ENCODE assay signal across 12 cellular contexts in genomic region chr1:36256558-36257374, GRCh38. TPM values are rescaled to one million over a fixed set of nuclear protein-coding genes. Genes with fewer than 3 reads are reported as not detected.
DNase-seq lines count a peak whose midpoint lies in the region; ATAC-seq and TF ChIP-seq lines count a peak whose summit lies in the region.
"Had no signal": no experiment of that assay in that cellular context is flagged by ENCODE, and none has a peak within 500 bp of the region (broad histone marks: within the 10 kb centered on the region; RNA-seq: fewer than 3 reads in every experiment).

No MANE protein-coding gene starts in this region.

- intact Hi-C loops in activated CD8-positive, alpha-beta T cell treated with anti-CD3 and anti-CD28 coated beads for 36 hours (cut with micrococcal nuclease) = no loop called here

- H3K9me3 Mint-ChIP-seq in activated CD8-positive, alpha-beta T cell treated with anti-CD3 and anti-CD28 coated beads for 36 hours = no peaks in the 10 kb centered on the region
- no peaks in the 10 kb centered on the region for H3K9me3 Mint-ChIP-seq in activated CD8-positive, alpha-beta T cell treated with anti-CD3 and anti-CD28 coated beads, Interleukin-2, amount 10 ng/mL, durations not matched to agents 7 days and 5 days (ENCODE audit: insufficient read depth)
- H3K9me3 Mint-ChIP-seq: dendritic cell treated with granulocyte-macrophage colony-stimulating factor and Interleukin-4, amounts not matched to agents 40 ng/mL and 50 ng/mL, for 4 days; T-helper 2 cell treated with Interferon-gamma antibody and Interleukin-4, amounts not matched to agents 5 μg/mL and 100 μg/mL, for 36 hours had no signal

- peaks cover 50% of the 10 kb centered on the region for H3K4me1 Mint-ChIP-seq in activated CD8-positive, alpha-beta T cell treated with anti-CD3 and anti-CD28 coated beads for 36 hours (ENCODE audit: low read depth)
- H3K4me1 Mint-ChIP-seq in activated CD8-positive, alpha-beta T cell treated with anti-CD3 and anti-CD28 coated beads, Interleukin-2, amount 10 ng/mL, durations not matched to agents 7 days and 5 days (ENCODE audit: low read depth) = peaks cover 16% of the 10 kb centered on the region

- peaks cover 41 to 62% (median 55%) of the 10 kb centered on the region in 3 donors for H3K4me1 ChIP-seq in skeletal muscle tissue (ENCODE audit: control insufficient read depth in 3 of 3, insufficient read depth in 3 of 3, low read length in 3 of 3)

- no peaks in the 10 kb centered on the region for H3K27me3 ChIP-seq in skeletal muscle tissue (ENCODE audit: control insufficient read depth in 3 of 3, insufficient read depth in 3 of 3, low read length in 3 of 3)
- H3K27me3 ChIP-seq: foreskin keratinocyte had no signal

- H3K36me3 Mint-ChIP-seq in activated CD8-positive, alpha-beta T cell treated with anti-CD3 and anti-CD28 coated beads for 36 hours (ENCODE audit: low read depth) = peaks cover 16% of the 10 kb centered on the region
- H3K36me3 Mint-ChIP-seq in activated CD8-positive, alpha-beta T cell treated with anti-CD3 and anti-CD28 coated beads, Interleukin-2, amount 10 ng/mL, durations not matched to agents 7 days and 5 days (ENCODE audit: low read depth) = peaks cover 45% of the 10 kb centered on the region

- H3K9me3 ChIP-seq in SK-N-MC (ENCODE audit: low read depth, low read length) (no peaks in the 10 kb centered on the region), skeletal muscle tissue (ENCODE audit: control insufficient read depth in 3 of 3, low read length in 3 of 3) (no peaks in the 10 kb centered on the region)

- peak overlapping the region; percentile 75 for H3K27ac Mint-ChIP-seq in activated CD8-positive, alpha-beta T cell treated with anti-CD3 and anti-CD28 coated beads for 36 hours
- H3K27ac Mint-ChIP-seq in activated CD8-positive, alpha-beta T cell treated with anti-CD3 and anti-CD28 coated beads, Interleukin-2, amount 10 ng/mL, durations not matched to agents 7 days and 5 days = no peak overlapping the region
- H3K27ac Mint-ChIP-seq: dendritic cell treated with granulocyte-macrophage colony-stimulating factor and Interleukin-4, amounts not matched to agents 40 ng/mL and 50 ng/mL, for 4 days; T-helper 2 cell treated with Interferon-gamma antibody and Interleukin-4, amounts not matched to agents 5 μg/mL and 100 μg/mL, for 36 hours had no signal

- DNase-seq in activated CD8-positive, alpha-beta T cell treated with anti-CD3 and anti-CD28 coated beads for 36 hours = no peak
- DNase-seq in activated CD8-positive, alpha-beta T cell treated with anti-CD3 and anti-CD28 coated beads, Interleukin-2, amount 10 ng/mL, durations not matched to agents 7 days and 5 days = no peak
- DNase-seq in SK-N-MC (ENCODE audit: low read depth, low spot score) (no peak), epithelial cell of prostate (ENCODE audit: low read depth, low spot score) (no peak), DMS153 (lab: John Stamatoyannopoulos, UW) (no peak), epidermal melanocyte (ENCODE audit: insufficient read length, low spot score) (no peak), NCI-H1694 treated with DMSO at 0.1 percent for 48 hours (lab: John Stamatoyannopoulos, UW) (no peak)
- DNase-seq: 8988T, foreskin keratinocyte had no signal

- CTCF ChIA-PET in activated CD8-positive, alpha-beta T cell treated with anti-CD3 and anti-CD28 coated beads for 36 hours (lab: Charles Lee) = no interaction called here
- CTCF ChIA-PET in activated CD8-positive, alpha-beta T cell treated with anti-CD3 and anti-CD28 coated beads, Interleukin-2, amount 10 ng/mL, durations not matched to agents 7 days and 5 days (lab: Charles Lee) = no interaction called here

- no peak for ATAC-seq in activated CD8-positive, alpha-beta T cell treated with anti-CD3 and anti-CD28 coated beads for 36 hours
- ATAC-seq in activated CD8-positive, alpha-beta T cell treated with anti-CD3 and anti-CD28 coated beads, Interleukin-2, amount 10 ng/mL, durations not matched to agents 7 days and 5 days = no peak

- TF ChIP-seq CTCF in activated CD8-positive, alpha-beta T cell treated with anti-CD3 and anti-CD28 coated beads for 36 hours (IDR thresholded peaks at IDR 0.05) = no peak

- H3K27ac ChIP-seq in SK-N-MC = peak overlapping the region; percentile 62
- H3K27ac ChIP-seq in epithelial cell of prostate = peak overlapping the region; percentile 40
- H3K27ac ChIP-seq in skeletal muscle tissue (ENCODE audit: low read depth, low read length) = peak overlapping the region; percentile 90
- H3K27ac ChIP-seq: foreskin keratinocyte had no signal

- no peak overlapping the region for H3K4me3 ChIP-seq in SK-N-MC
- H3K4me3 ChIP-seq in skeletal muscle tissue (ENCODE audit: low read length in 3 of 3) = peak overlapping the region in 1 of 3 donors; percentile 2

- H3K4me3 Mint-ChIP-seq in activated CD8-positive, alpha-beta T cell treated with anti-CD3 and anti-CD28 coated beads for 36 hours = no peak overlapping the region
- no peak overlapping the region for H3K4me3 Mint-ChIP-seq in activated CD8-positive, alpha-beta T cell treated with anti-CD3 and anti-CD28 coated beads, Interleukin-2, amount 10 ng/mL, durations not matched to agents 7 days and 5 days
- H3K4me3 Mint-ChIP-seq: dendritic cell treated with granulocyte-macrophage colony-stimulating factor and Interleukin-4, amounts not matched to agents 40 ng/mL and 50 ng/mL, for 4 days; T-helper 2 cell treated with Interferon-gamma antibody and Interleukin-4, amounts not matched to agents 5 μg/mL and 100 μg/mL, for 36 hours had no signal

- H3K9ac ChIP-seq in SK-N-MC (ENCODE audit: insufficient read length) = no peak overlapping the region
- H3K9ac ChIP-seq in skeletal muscle tissue (ENCODE audit: low read depth in 1 of 3, low read length in 3 of 3) = peak overlapping the region in 2 of 3 donors; percentile 35 to 61

- H3K27me3 Mint-ChIP-seq in activated CD8-positive, alpha-beta T cell treated with anti-CD3 and anti-CD28 coated beads for 36 hours = no peaks in the 10 kb centered on the region
- no peaks in the 10 kb centered on the region for H3K27me3 Mint-ChIP-seq in activated CD8-positive, alpha-beta T cell treated with anti-CD3 and anti-CD28 coated beads, Interleukin-2, amount 10 ng/mL, durations not matched to agents 7 days and 5 days (ENCODE audit: low read depth)
- H3K27me3 Mint-ChIP-seq: dendritic cell treated with granulocyte-macrophage colony-stimulating factor and Interleukin-4, amounts not matched to agents 40 ng/mL and 50 ng/mL, for 4 days had no signal

- POLR2A ChIA-PET in activated CD8-positive, alpha-beta T cell treated with anti-CD3 and anti-CD28 coated beads for 36 hours (lab: Charles Lee) = no interaction called here
- POLR2A ChIA-PET in activated CD8-positive, alpha-beta T cell treated with anti-CD3 and anti-CD28 coated beads, Interleukin-2, amount 10 ng/mL, durations not matched to agents 7 days and 5 days (lab: Charles Lee) = interaction anchor here (0.6 kb wide), 1 partner anchor 179 kb away, joined by 3 read pairs; no protein-coding TSS in a partner anchor

- peaks cover 44% of the 10 kb centered on the region for H3K36me3 ChIP-seq in SK-N-MC (ENCODE audit: insufficient read depth, low read length)
- H3K36me3 ChIP-seq in skeletal muscle tissue (ENCODE audit: control insufficient read depth in 3 of 3, insufficient read depth in 3 of 3, low read length in 3 of 3) = peaks cover 0 to 3% (median 0%) of the 10 kb centered on the region in 3 donors

RNA-seq across cellular contexts. Expression of gene THRAP3, which starts 32.5 kb away (rescaled TPM):
- 100 to 1,000 TPM; 119 to 121 TPM for total RNA-seq in activated CD8-positive, alpha-beta T cell treated with anti-CD3 and anti-CD28 coated beads for 36 hours
- total RNA-seq in activated CD8-positive, alpha-beta T cell treated with anti-CD3 and anti-CD28 coated beads, Interleukin-2, amount 10 ng/mL, durations not matched to agents 7 days and 5 days = 100 to 1,000 TPM; 136 to 140 TPM
- total RNA-seq in skeletal muscle tissue = 51.7 TPM

RNA-seq across cellular contexts. Expression of gene SH3D21, which starts 49.4 kb away (rescaled TPM):
- 10 to 100 TPM; 17.8 to 21.0 TPM for total RNA-seq in activated CD8-positive, alpha-beta T cell treated with anti-CD3 and anti-CD28 coated beads for 36 hours
- total RNA-seq in activated CD8-positive, alpha-beta T cell treated with anti-CD3 and anti-CD28 coated beads, Interleukin-2, amount 10 ng/mL, durations not matched to agents 7 days and 5 days = 10 to 100 TPM; 14.6 to 15.3 TPM
- total RNA-seq in skeletal muscle tissue = 0.52 TPM

Comparison
In these comparisons a context has a peak if more than half of its experiments do, and no peak if none do; other contexts are left out.
1. H3K27ac ChIP-seq: peak in every context shown above with its lines; median percentile 90 in skeletal muscle tissue; 62 in SK-N-MC; 40 in epithelial cell of prostate.
2. RNA of gene SH3D21, which starts 49.4 kb away (total RNA-seq): 17.8 to 21.0 TPM in activated CD8-positive, alpha-beta T cell treated with anti-CD3 and anti-CD28 coated beads for 36 hours and 14.6 to 15.3 TPM in activated CD8-positive, alpha-beta T cell treated with anti-CD3 and anti-CD28 coated beads, Interleukin-2, amount 10 ng/mL, durations not matched to agents 7 days and 5 days; 0.52 TPM in skeletal muscle tissue (single experiment); every median in the first group is over 10 times any median in the second.